In the genomic region with DNA sequence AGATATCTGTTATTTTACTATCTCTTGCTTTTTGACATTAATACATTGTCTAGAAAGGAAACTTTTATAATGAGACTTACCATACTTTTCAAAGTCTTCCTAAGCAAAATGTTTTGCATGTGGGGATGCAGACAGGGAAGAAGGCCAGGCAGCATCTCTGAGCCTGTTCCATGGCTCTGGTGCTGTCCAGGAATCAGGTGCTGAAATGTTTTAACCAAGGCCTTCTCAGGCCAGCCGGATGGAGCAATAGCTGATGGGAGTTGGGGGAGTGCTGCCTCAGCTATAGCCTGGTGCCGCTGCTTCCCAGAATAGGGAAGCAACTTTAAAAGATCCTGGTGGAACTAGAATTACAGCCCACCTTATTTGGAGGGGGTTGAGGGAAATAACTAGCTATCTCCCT, we compare ENCODE assay signal across 12 cellular contexts. TPM values are rescaled to one million over a fixed set of nuclear protein-coding genes. Genes with fewer than 3 reads are reported as not detected.
DNase-seq lines count a peak whose midpoint lies in the region; ATAC-seq and TF ChIP-seq lines count a peak whose summit lies in the region.
"Had no signal": no experiment of that assay in that cellular context is flagged by ENCODE, and none has a peak within 500 bp of the region (broad histone marks: within the 10 kb centered on the region; RNA-seq: fewer than 3 reads in every experiment).

No MANE protein-coding gene starts in this region.

- POLR2A ChIA-PET in HCT116 (lab: Charles Lee): no interaction called here
- POLR2A ChIA-PET in RWPE1 (lab: Yijun Ruan, JAX; ENCODE audit: low non-redundant PET): no interaction called here

- no peaks in the 10 kb centered on the region for H3K9me2 ChIP-seq in HCT116 (ENCODE audit: insufficient read depth)

- H3K36me3 ChIP-seq in HCT116 (ENCODE audit: control insufficient read depth in 1 of 2, insufficient read depth in 2 of 2, low read length in 2 of 2): no peaks in the 10 kb centered on the region

- intact Hi-C loops in HCT116 (cut with micrococcal nuclease): no loop called here

- RAD21 ChIA-PET in HCT116 (lab: Charles Lee; ENCODE audit: low non-redundant PET in 1 of 2, low total read pairs in 2 of 2, uncharacterized antibody in 2 of 2, unreplicated experiment in 2 of 2): no interaction called here

- H3K27me3 ChIP-seq in HCT116 (ENCODE audit: insufficient read depth, low read length): peaks cover 68% of the 10 kb centered on the region

- peaks cover 30% of the 10 kb centered on the region for H3K27me3 Mint-ChIP-seq in progenitor cell of endocrine pancreas

- BruUV-seq in HCT116 (replicated peaks; lab: Mats Ljungman, UMichigan): no TSS peak

- H3K36me3 Mint-ChIP-seq in progenitor cell of endocrine pancreas (ENCODE audit: insufficient read depth): no peaks in the 10 kb centered on the region
- H3K36me3 Mint-ChIP-seq: activated naive CD8-positive, alpha-beta T cell treated with anti-CD3 and anti-CD28 coated beads, Interleukin-2, amount 10 ng/mL, durations not matched to agents 7 days and 5 days; mesothelial cell of epicardium had no signal

- no peak overlapping the region for H2AFZ ChIP-seq in HCT116 (ENCODE audit: low read depth, low read length, poor library complexity, severe bottlenecking)
- H2AFZ ChIP-seq: PC-9 had no signal

- H3K27ac ChIP-seq in HCT116 (ENCODE audit: low read depth, low read length): no peak overlapping the region
- H3K27ac ChIP-seq in RWPE1: no peak overlapping the region
- H3K27ac ChIP-seq: PC-9, skin epidermis had no signal

- ATAC-seq in HCT116: no peak

- TF ChIP-seq POLR2A in HCT116 (IDR thresholded peaks at IDR 0.05; ENCODE audit: borderline replicate concordance, extremely low read depth, insufficient read depth, insufficient read length): no peak

- H3K4me1 Mint-ChIP-seq in progenitor cell of endocrine pancreas (ENCODE audit: low read depth): peaks cover 2% of the 10 kb centered on the region
- H3K4me1 Mint-ChIP-seq: activated naive CD8-positive, alpha-beta T cell treated with anti-CD3 and anti-CD28 coated beads, Interleukin-2, amount 10 ng/mL, durations not matched to agents 7 days and 5 days; mesothelial cell of epicardium had no signal

- H4K20me1 ChIP-seq in HCT116 (ENCODE audit: insufficient read depth): no peaks in the 10 kb centered on the region

- H3K4me2 ChIP-seq in HCT116 (ENCODE audit: low read length): no peak overlapping the region
- H3K4me2 ChIP-seq: PC-9 had no signal

- no peak for TF ChIP-seq CTCF in HCT116 (IDR thresholded peaks at IDR 0.05 in 2 of 3, conservative IDR thresholded peaks at IDR 0.05 in 1 of 3; ENCODE audit: borderline replicate concordance in 1 of 3, insufficient read depth in 1 of 3, low read depth in 2 of 3, low read length in 2 of 3)
- TF ChIP-seq CTCF in RWPE1 (conservative IDR thresholded peaks at IDR 0.05; ENCODE audit: low read depth): no peak
- TF ChIP-seq CTCF in fibroblast of pulmonary artery (IDR thresholded peaks at IDR 0.05; ENCODE audit: low read length, missing control alignments): no peak
- no peak for TF ChIP-seq CTCF in progenitor cell of endocrine pancreas (IDR thresholded peaks at IDR 0.05; ENCODE audit: unreplicated experiment)

- no peak for DNase-seq in HCT116 (ENCODE audit: low read depth, low spot score)
- peak; percentile 44 for DNase-seq in RWPE1 (ENCODE audit: low spot score)
- DNase-seq in fibroblast of pulmonary artery (ENCODE audit: low read depth): peak; percentile 44
- peak; percentile 50 for DNase-seq in progenitor cell of endocrine pancreas (ENCODE audit: low spot score, unreplicated experiment)
- DNase-seq in activated T-cell treated with anti-CD3 and anti-CD28 coated beads for 4 hours: no peak
- no peak for DNase-seq in activated CD4-positive, alpha-beta T cell treated with anti-CD3 and anti-CD28 coated beads for 1 hour
- no peak for DNase-seq in activated effector memory CD4-positive, alpha-beta T cell treated with Interleukin-2 at 50 U/mL for 16 hours
- DNase-seq: activated naive CD8-positive, alpha-beta T cell treated with anti-CD3 and anti-CD28 coated beads, Interleukin-2, amount 10 ng/mL, durations not matched to agents 7 days and 5 days; PC-9; stimulated activated naive CD4-positive, alpha-beta T cell treated with Interleukin-2 at 50 U/mL for 16 hours had no signal

- no peak overlapping the region for H3K4me3 ChIP-seq in HCT116 (replicated peaks in 1 of 2; ENCODE audit: low read depth in 1 of 2, low read length in 2 of 2)
- no peak overlapping the region for H3K4me3 ChIP-seq in fibroblast of pulmonary artery (replicated peaks; ENCODE audit: low read depth, low read length)
- H3K4me3 ChIP-seq: PC-9, skin epidermis had no signal

- no peaks in the 10 kb centered on the region for H3K4me1 ChIP-seq in HCT116 (ENCODE audit: control insufficient read depth in 1 of 2, insufficient read depth in 2 of 2, low read length in 2 of 2)

- H3K9ac ChIP-seq in HCT116 (ENCODE audit: low read length): no peak overlapping the region

- CTCF ChIA-PET in HCT116 (lab: Charles Lee) (no interaction called here), RWPE1 (lab: Yijun Ruan, JAX) (no interaction called here)

- no peaks in the 10 kb centered on the region for H3K9me3 Mint-ChIP-seq in progenitor cell of endocrine pancreas (ENCODE audit: low read depth)
- H3K9me3 Mint-ChIP-seq: activated naive CD8-positive, alpha-beta T cell treated with anti-CD3 and anti-CD28 coated beads, Interleukin-2, amount 10 ng/mL, durations not matched to agents 7 days and 5 days; mesothelial cell of epicardium had no signal

- H3K9me3 ChIP-seq in HCT116 (ENCODE audit: control insufficient read depth in 1 of 2, insufficient read depth in 1 of 2, low read depth in 1 of 2, low read length in 2 of 2): no peaks in the 10 kb centered on the region

- no peak for TF ChIP-seq RAD21 in HCT116 (IDR thresholded peaks at IDR 0.05; ENCODE audit: low read depth)

- no peaks in the 10 kb centered on the region for H3K79me2 ChIP-seq in HCT116 (ENCODE audit: insufficient read depth, low read length)

- no peak overlapping the region for H3K4me3 Mint-ChIP-seq in progenitor cell of endocrine pancreas (ENCODE audit: low read depth)
- H3K4me3 Mint-ChIP-seq: activated naive CD8-positive, alpha-beta T cell treated with anti-CD3 and anti-CD28 coated beads, Interleukin-2, amount 10 ng/mL, durations not matched to agents 7 days and 5 days; mesothelial cell of epicardium had no signal

- H3K27ac Mint-ChIP-seq in progenitor cell of endocrine pancreas: no peak overlapping the region
- H3K27ac Mint-ChIP-seq: activated naive CD8-positive, alpha-beta T cell treated with anti-CD3 and anti-CD28 coated beads, Interleukin-2, amount 10 ng/mL, durations not matched to agents 7 days and 5 days; mesothelial cell of epicardium had no signal

TF ChIP-seq in HCT116, 20 proteins besides CTCF, POLR2A, EP300 and RAD21:
- TF ChIP-seq JUND (IDR thresholded peaks at IDR 0.05): no peak
- peak; percentile 85 for TF ChIP-seq REST (IDR thresholded peaks at IDR 0.05; ENCODE audit: low read depth)

RNA-seq across cellular contexts. Expression of gene CRTAC1, which starts 38.5 kb away (rescaled TPM):
- total RNA-seq in HCT116 (2021; ENCODE audit: unreplicated experiment) (0.20 TPM), progenitor cell of endocrine pancreas (4.2 and 4.6 TPM in 2 replicates)
- polyA plus RNA-seq in HCT116 (2012): 0.02 TPM in 1 of 2 replicates, not detected in the other
- total RNA-seq: activated naive CD8-positive, alpha-beta T cell treated with anti-CD3 and anti-CD28 coated beads, Interleukin-2, amount 10 ng/mL, durations not matched to agents 7 days and 5 days; PC-9 had no signal

Comparison
In these comparisons a context has a peak if more than half of its experiments do, and no peak if none do; other contexts are left out.
1. DNase-seq: peak in RWPE1 (single experiment), fibroblast of pulmonary artery (single experiment) and progenitor cell of endocrine pancreas (single experiment); none in HCT116 (single experiment), activated T-cell treated with anti-CD3 and anti-CD28 coated beads for 4 hours (single experiment), activated CD4-positive, alpha-beta T cell treated with anti-CD3 and anti-CD28 coated beads for 1 hour (single experiment) and activated effector memory CD4-positive, alpha-beta T cell treated with Interleukin-2 at 50 U/mL for 16 hours (single experiment).